ENCODE assay signal across 8 cellular contexts in the genomic region with DNA sequence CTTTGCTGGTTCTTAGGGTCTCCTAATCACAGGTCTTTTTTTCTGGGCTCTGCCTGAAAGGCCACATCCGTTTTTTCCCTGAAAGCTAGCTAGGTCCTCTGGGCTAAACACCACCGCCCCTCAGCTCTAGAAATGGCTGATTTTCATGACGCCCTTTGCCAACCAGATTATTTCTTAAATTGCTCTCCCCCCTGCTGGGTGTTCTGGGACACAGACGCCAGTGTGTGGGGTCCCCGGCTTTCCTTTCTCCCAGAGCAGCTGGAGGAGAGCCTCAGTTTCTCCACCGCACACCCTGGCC. TPM values are rescaled to one million over a fixed set of nuclear protein-coding genes. Genes with fewer than 3 reads are reported as not detected.
DNase-seq lines count a peak whose midpoint lies in the region; ATAC-seq and TF ChIP-seq lines count a peak whose summit lies in the region.

No MANE protein-coding gene starts in this region.

- no peaks in the 10 kb centered on the region for H3K9me3 Mint-ChIP-seq in T-helper 2 cell treated with Interferon-gamma antibody and Interleukin-4, amounts not matched to agents 5 μg/mL and 100 μg/mL, for 36 hours

- H3K9me3 ChIP-seq in adrenal gland (replicated peaks in 1 of 3) (no peaks in the 10 kb centered on the region), thymus (ENCODE audit: control insufficient read depth) (no peaks in the 10 kb centered on the region)

- H3K4me1 Mint-ChIP-seq in T-helper 2 cell treated with Interferon-gamma antibody and Interleukin-4, amounts not matched to agents 5 μg/mL and 100 μg/mL, for 36 hours (ENCODE audit: low read depth) = peaks cover 47% of the 10 kb centered on the region

- peak overlapping the region; percentile 50 for H3K4me3 Mint-ChIP-seq in T-helper 2 cell treated with Interferon-gamma antibody and Interleukin-4, amounts not matched to agents 5 μg/mL and 100 μg/mL, for 36 hours

- H3K4me3 ChIP-seq in adrenal gland (peak overlapping the region in 3 of 4 donors; percentile 42 to 74 (median 42)), thymus (ENCODE audit: low read length) (peak overlapping the region; percentile 49)

- H3K4me1 ChIP-seq in adrenal gland (replicated peaks in 1 of 2) = peaks cover 52 to 81% of the 10 kb centered on the region in 2 donors
- peaks cover 57% of the 10 kb centered on the region for H3K4me1 ChIP-seq in thymus (ENCODE audit: control insufficient read depth, insufficient read depth, low read length)

- ATAC-seq in HG03175 (IDR thresholded peaks at IDR 0.05; ENCODE audit: unreplicated experiment) (no peak), GM19452 (IDR thresholded peaks at IDR 0.05; ENCODE audit: unreplicated experiment) (no peak)

- TF ChIP-seq POLR2A in adrenal gland (IDR thresholded peaks at IDR 0.05) = no peak

- H3K27ac ChIP-seq in adrenal gland (peak overlapping the region; percentile 56 to 98 (median 81)), layer of hippocampus (ENCODE audit: low read depth, low read length) (peak overlapping the region; percentile 98), thymus (ENCODE audit: low read depth) (peak overlapping the region; percentile 77)

- H3K27me3 ChIP-seq in adrenal gland (no peaks in the 10 kb centered on the region), layer of hippocampus (ENCODE audit: control insufficient read depth, insufficient read depth, low read length) (no peaks in the 10 kb centered on the region), thymus (ENCODE audit: control insufficient read depth, insufficient read depth) (peaks cover 3% of the 10 kb centered on the region)

- peaks cover 7% of the 10 kb centered on the region for H3K27me3 Mint-ChIP-seq in T-helper 2 cell treated with Interferon-gamma antibody and Interleukin-4, amounts not matched to agents 5 μg/mL and 100 μg/mL, for 36 hours (ENCODE audit: low read depth)

- H3K36me3 Mint-ChIP-seq in T-helper 2 cell treated with Interferon-gamma antibody and Interleukin-4, amounts not matched to agents 5 μg/mL and 100 μg/mL, for 36 hours (ENCODE audit: low read depth) = no peaks in the 10 kb centered on the region

- no peak for DNase-seq in T-helper 2 cell treated with Interferon-gamma antibody and Interleukin-4, amounts not matched to agents 5 μg/mL and 100 μg/mL, for 36 hours (ENCODE audit: low spot score)
- DNase-seq in T-helper 2 cell = no peak
- DNase-seq in adrenal gland = peak in 2 of 7 donors; percentile 25
- DNase-seq in stimulated activated CD4-positive, alpha-beta T cell treated with anti-CD3 and anti-CD28 coated beads, Interleukin-2, amount 100 ng/mL, for 48 hours = no peak

- peak in 2 of 6 experiments; percentile 14 to 17 for TF ChIP-seq CTCF in adrenal gland (IDR thresholded peaks at IDR 0.05)

- no peak overlapping the region for H3K27ac Mint-ChIP-seq in T-helper 2 cell treated with Interferon-gamma antibody and Interleukin-4, amounts not matched to agents 5 μg/mL and 100 μg/mL, for 36 hours

- WGBS in adrenal gland, 4 donors = 17 to 22% (median 20%) methylated on average over 3 to 6 of the region's 6 CpGs
- WGBS in thymus = 44% methylated on average over 6 of the region's 6 CpGs

- intact Hi-C loops in adrenal gland (cut with DNase I) = loop anchor here (5.0 kb wide), 2 partner anchors 59 to 64 kb away; no protein-coding TSS in a partner anchor

- H3K36me3 ChIP-seq in adrenal gland (replicated peaks in 1 of 2) (no peaks in the 10 kb centered on the region), thymus (ENCODE audit: control insufficient read depth, insufficient read depth) (no peaks in the 10 kb centered on the region)

RNA-seq across cellular contexts. Expression of gene ATP23, which starts 45.3 kb away (rescaled TPM):
- total RNA-seq in adrenal gland = 10 to 100 TPM in 3 of 8 donors, 1 to 10 TPM in 5; 4.2 to 20.0 (median 6.7) TPM
- polyA plus RNA-seq in adrenal gland (10 to 100 TPM in 1 of 3 donors, 1 to 10 TPM in 2; 6.6 to 12.1 (median 8.4) TPM), thymus (15.6 TPM)

RNA-seq across cellular contexts. Expression of gene CTDSP2, which starts 49.6 kb away (rescaled TPM):
- 100 to 1,000 TPM in 7 of 8 donors, 10 to 100 TPM in 1; 94.7 to 275 (median 252) TPM for total RNA-seq in adrenal gland
- polyA plus RNA-seq in adrenal gland (10 to 100 TPM; 42.9 to 89.6 (median 51.3) TPM), thymus (50.4 TPM)
